ENCODE assay signal across 18 cellular contexts in genomic region chr16:80051040-80051439, GRCh38.
DNase-seq lines count a peak whose midpoint lies in the region; ATAC-seq, FAIRE-seq and TF ChIP-seq lines count a peak whose summit lies in the region.
"Had no signal": no experiment of that assay in that cellular context is flagged by ENCODE, and none has a peak within 500 bp of the region (broad histone marks: within the 10 kb centered on the region; RNA-seq: fewer than 3 reads in every experiment).

No MANE protein-coding gene starts in this region.

- H3K4me2 ChIP-seq in GM23338 (no peak overlapping the region), trophoblast cell (ENCODE audit: low read length) (no peak overlapping the region), GM23248 (ENCODE audit: unreplicated experiment) (no peak overlapping the region)
- H3K4me2 ChIP-seq: A549 had no signal

- no peak overlapping the region for H2BK12ac ChIP-seq in trophoblast cell (ENCODE audit: low read length)

- H2AFZ ChIP-seq in GM23338 (no peak overlapping the region; the same call in 1 of the 2 replicates), trophoblast cell (ENCODE audit: insufficient read depth, low read length, poor library complexity) (no peak overlapping the region), GM23248 (no peak overlapping the region)

- H3K27me3 ChIP-seq in GM23338 (ENCODE audit: insufficient read depth), result no peaks in the 10 kb centered on the region
- peaks cover 2% of the 10 kb centered on the region for H3K27me3 ChIP-seq in bronchial epithelial cell (ENCODE audit: control insufficient read depth, insufficient read depth, low read length)
- no peaks in the 10 kb centered on the region for H3K27me3 ChIP-seq in trophoblast cell (ENCODE audit: insufficient read depth, low read length)
- peaks cover 32% of the 10 kb centered on the region for H3K27me3 ChIP-seq in GM23248 (replicated peaks; ENCODE audit: insufficient read depth)
- no peaks in the 10 kb centered on the region for H3K27me3 ChIP-seq in body of pancreas

- H4K20me1 ChIP-seq in GM23338 (replicated peaks; ENCODE audit: insufficient read depth) (no peaks in the 10 kb centered on the region), GM23248 (ENCODE audit: insufficient read depth) (no peaks in the 10 kb centered on the region)

- intact Hi-C loops in body of pancreas (cut with DNase I), result no loop called here

- H3K18ac ChIP-seq in trophoblast cell (ENCODE audit: low read length), result no peak overlapping the region

- no peak for TF ChIP-seq POLR2A in body of pancreas (IDR thresholded peaks at IDR 0.05)

- H3K27me3 Mint-ChIP-seq in GM23338 (ENCODE audit: insufficient read depth, low read depth, poor library complexity), result no peaks in the 10 kb centered on the region
- H3K27me3 Mint-ChIP-seq: CD4-positive, alpha-beta T cell had no signal

- no CpG with 5 or more reads among the region's 9 CpGs for WGBS in trophoblast cell (ENCODE audit: extremely low coverage, insufficient coverage, insufficient read length)
- WGBS in GM23248 (ENCODE audit: low coverage in 1 of 2, low lambda C conversion rate in 2 of 2, missing lambda C conversion rate in 2 of 2), 2 experiments, result 73 to 74% methylated on average over 9 of the region's 9 CpGs
- WGBS in body of pancreas, 2 donors, result 83 to 88% methylated on average over 9 of the region's 9 CpGs

- H3K79me1 ChIP-seq in trophoblast cell (ENCODE audit: low read length), result no peaks in the 10 kb centered on the region

- no peak overlapping the region for H3K4ac ChIP-seq in trophoblast cell (ENCODE audit: low read depth, low read length)

- peaks cover 3% of the 10 kb centered on the region; the same call in 2 of the 3 replicates for H3K4me1 Mint-ChIP-seq in GM23338

- no peak overlapping the region for H3K14ac ChIP-seq in trophoblast cell (ENCODE audit: low read length)

- in situ Hi-C loops in GM23248 (cut with MboI), result no loop called here

- H2BK5ac ChIP-seq in trophoblast cell (ENCODE audit: low read depth, low read length, poor library complexity), result no peak overlapping the region

- no peak overlapping the region for H3K4me3 Mint-ChIP-seq in GM23338
- H3K4me3 Mint-ChIP-seq: CD4-positive, alpha-beta T cell had no signal

- no peaks in the 10 kb centered on the region for H3F3A ChIP-seq in GM23338 (replicated peaks; ENCODE audit: low read depth)
- H3F3A ChIP-seq in GM23248 (ENCODE audit: insufficient read depth), result no peaks in the 10 kb centered on the region

- H3K23ac ChIP-seq in trophoblast cell (ENCODE audit: low read length), result no peak overlapping the region

- H3K9me3 ChIP-seq in trophoblast cell (ENCODE audit: insufficient read depth, low read depth, low read length) (peaks cover 2% of the 10 kb centered on the region), GM23248 (ENCODE audit: low read depth) (no peaks in the 10 kb centered on the region), body of pancreas (no peaks in the 10 kb centered on the region)
- H3K9me3 ChIP-seq: A549, Caco-2 had no signal

- H3K36me3 ChIP-seq in GM23338 (ENCODE audit: insufficient read depth), result no peaks in the 10 kb centered on the region
- H3K36me3 ChIP-seq in bronchial epithelial cell (ENCODE audit: control insufficient read depth, insufficient read depth, low read length), result no peaks in the 10 kb centered on the region
- no peaks in the 10 kb centered on the region for H3K36me3 ChIP-seq in trophoblast cell (ENCODE audit: control insufficient read depth in 1 of 2, insufficient read depth in 2 of 2, low read length in 2 of 2)
- H3K36me3 ChIP-seq in GM23248 (ENCODE audit: low read depth), result no peaks in the 10 kb centered on the region
- H3K36me3 ChIP-seq in body of pancreas (replicated peaks in 1 of 2; ENCODE audit: insufficient read depth in 1 of 2, low read depth in 2 of 2), result no peaks in the 10 kb centered on the region

- no peak overlapping the region for H2AK5ac ChIP-seq in trophoblast cell (ENCODE audit: low read length)

- DNase-seq in GM23338 (ENCODE audit: low spot score) (peak; percentile 13), HTR-8/SVneo (ENCODE audit: insufficient read length, low spot score) (no peak), bronchial epithelial cell (ENCODE audit: low read depth) (no peak), trophoblast cell (peak; percentile 16 to 63), GM23248 (no peak), body of pancreas (no peak), dedifferentiated amniotic fluid mesenchymal stem cell (ENCODE audit: extremely low spot score) (no peak)
- DNase-seq: AML-193; Caco-2; CD4-positive, alpha-beta T cell had no signal

- H3K27ac Mint-ChIP-seq in GM23338, result no peak overlapping the region
- H3K27ac Mint-ChIP-seq: CD4-positive, alpha-beta T cell had no signal

- H3K4me1 ChIP-seq in GM23338 (ENCODE audit: insufficient read depth) (no peaks in the 10 kb centered on the region), trophoblast cell (ENCODE audit: control insufficient read depth in 1 of 2, insufficient read depth in 2 of 2, low read length in 2 of 2) (no peaks in the 10 kb centered on the region), GM23248 (ENCODE audit: insufficient read depth) (no peaks in the 10 kb centered on the region), body of pancreas (no peaks in the 10 kb centered on the region)
- H3K4me1 ChIP-seq: A549 had no signal

- H3K9me2 ChIP-seq in GM23338 (ENCODE audit: insufficient read depth), result no peaks in the 10 kb centered on the region
- H3K9me2 ChIP-seq in GM23248 (ENCODE audit: insufficient read depth), result no peaks in the 10 kb centered on the region

- H3K79me2 ChIP-seq in GM23338 (replicated peaks; ENCODE audit: insufficient read depth) (no peaks in the 10 kb centered on the region), trophoblast cell (ENCODE audit: control insufficient read depth, insufficient read depth, low read length, poor library complexity) (no peaks in the 10 kb centered on the region), GM23248 (ENCODE audit: insufficient read depth) (no peaks in the 10 kb centered on the region)

- H3K4me3 ChIP-seq in GM23338 (no peak overlapping the region), bronchial epithelial cell (ENCODE audit: low read depth, low read length) (no peak overlapping the region), trophoblast cell (ENCODE audit: low read depth, low read length) (no peak overlapping the region), GM23248 (no peak overlapping the region), body of pancreas (no peak overlapping the region)
- H3K4me3 ChIP-seq: A549 had no signal

- no peak overlapping the region for H4K91ac ChIP-seq in trophoblast cell (ENCODE audit: low read depth, low read length)

- H3K27ac ChIP-seq in GM23338 (ENCODE audit: low read depth) (no peak overlapping the region), trophoblast cell (ENCODE audit: low read depth, low read length) (no peak overlapping the region), GM23248 (no peak overlapping the region), body of pancreas (no peak overlapping the region)
- H3K27ac ChIP-seq: 22Rv1, A549, C4-2B had no signal

- no peak overlapping the region for H2BK120ac ChIP-seq in trophoblast cell (ENCODE audit: insufficient read depth, low read length, poor library complexity)

- no peak for TF ChIP-seq CTCF in GM23338 (conservative IDR thresholded peaks at IDR 0.05; ENCODE audit: low read depth in 2 of 2)
- TF ChIP-seq CTCF in bronchial epithelial cell (IDR thresholded peaks at IDR 0.05; ENCODE audit: insufficient read depth, low read length, severe bottlenecking), result no peak
- no peak for TF ChIP-seq CTCF in body of pancreas (IDR thresholded peaks at IDR 0.05)

- no peak; the same call in 2 of the 3 replicates for ATAC-seq in GM23338
- ATAC-seq in body of pancreas, result no peak
- ATAC-seq: A549, HCT116 had no signal

- no peak overlapping the region for H3K9ac ChIP-seq in trophoblast cell (ENCODE audit: low read length)
- no peak overlapping the region for H3K9ac ChIP-seq in GM23248

- no peaks in the 10 kb centered on the region for H3K9me3 Mint-ChIP-seq in GM23338
- H3K9me3 Mint-ChIP-seq: CD4-positive, alpha-beta T cell had no signal

- no peaks in the 10 kb centered on the region for H3K36me3 Mint-ChIP-seq in GM23338 (ENCODE audit: low read depth)

- no peak overlapping the region for H4K12ac ChIP-seq in trophoblast cell (ENCODE audit: low read depth, low read length)

- FAIRE-seq in HTR-8/SVneo (lab: Jason Lieb, UNC) (peak; percentile 55), bronchial epithelial cell (lab: Jason Lieb, UNC) (peak; percentile 58)
- FAIRE-seq: A549, D721Med, G401.6, GM12891, GM18507 had no signal

- H4K8ac ChIP-seq in trophoblast cell (ENCODE audit: low read depth, low read length), result no peak overlapping the region

Comparison
In these comparisons a context has a peak if more than half of its experiments do, and no peak if none do; other contexts are left out.
1. DNase-seq: peak in GM23338 (single experiment) and trophoblast cell (2 of 2); none in HTR-8/SVneo (single experiment), bronchial epithelial cell (single experiment), GM23248 (single experiment), body of pancreas (0 of 4) and dedifferentiated amniotic fluid mesenchymal stem cell (single experiment).